1 cellular context compared by ENCODE assay signal in the genomic region with DNA sequence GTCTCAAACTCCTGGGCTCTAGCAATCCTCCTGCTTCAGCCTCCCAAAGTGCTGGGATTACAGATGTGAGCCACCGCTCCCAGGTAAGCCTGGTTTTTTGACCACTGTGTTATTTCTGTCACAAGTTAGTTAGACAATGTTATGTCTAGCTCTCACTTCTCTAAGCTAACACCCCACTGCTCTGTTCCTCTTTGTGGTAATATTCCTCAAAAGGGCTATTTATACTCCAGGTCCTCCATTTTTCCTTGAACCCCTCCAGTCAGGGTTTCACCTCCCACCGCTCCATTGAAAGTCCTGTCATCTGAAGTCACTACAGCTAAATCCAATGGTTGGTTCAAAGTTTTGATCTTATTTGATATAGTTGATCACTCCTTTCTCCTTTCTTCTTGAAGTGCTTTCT.
A peak's percentile ranks its signal among the peaks of the same experiment; 100 is the strongest.
TF ChIP-seq lines count a peak whose summit lies in the region.

No MANE protein-coding gene starts in this region.

TF ChIP-seq in GM12878, 131 proteins besides CTCF, POLR2A, EP300 and RAD21 (continued from another document):
- no peak for TF ChIP-seq NR2C2 (IDR thresholded peaks at IDR 0.05; ENCODE audit: borderline replicate concordance, control insufficient read depth, insufficient read length, low read depth)
- TF ChIP-seq YY1 (IDR thresholded peaks at IDR 0.05; ENCODE audit: low read depth, low read length): no peak
- TF ChIP-seq ZNF622 (IDR thresholded peaks at IDR 0.05): no peak
- TF ChIP-seq NR2C1 (IDR thresholded peaks at IDR 0.05): no peak
- peak; percentile 58; the same call in 1 of the 2 replicates for TF ChIP-seq SPI1 (IDR thresholded peaks at IDR 0.05; ENCODE audit: borderline replicate concordance, insufficient read depth, low read depth, low read length)
- no peak for TF ChIP-seq CEBPB (IDR thresholded peaks at IDR 0.05; ENCODE audit: borderline replicate concordance in 1 of 2, low read depth in 2 of 2, low read length in 2 of 2)
- TF ChIP-seq, protein P1, sequence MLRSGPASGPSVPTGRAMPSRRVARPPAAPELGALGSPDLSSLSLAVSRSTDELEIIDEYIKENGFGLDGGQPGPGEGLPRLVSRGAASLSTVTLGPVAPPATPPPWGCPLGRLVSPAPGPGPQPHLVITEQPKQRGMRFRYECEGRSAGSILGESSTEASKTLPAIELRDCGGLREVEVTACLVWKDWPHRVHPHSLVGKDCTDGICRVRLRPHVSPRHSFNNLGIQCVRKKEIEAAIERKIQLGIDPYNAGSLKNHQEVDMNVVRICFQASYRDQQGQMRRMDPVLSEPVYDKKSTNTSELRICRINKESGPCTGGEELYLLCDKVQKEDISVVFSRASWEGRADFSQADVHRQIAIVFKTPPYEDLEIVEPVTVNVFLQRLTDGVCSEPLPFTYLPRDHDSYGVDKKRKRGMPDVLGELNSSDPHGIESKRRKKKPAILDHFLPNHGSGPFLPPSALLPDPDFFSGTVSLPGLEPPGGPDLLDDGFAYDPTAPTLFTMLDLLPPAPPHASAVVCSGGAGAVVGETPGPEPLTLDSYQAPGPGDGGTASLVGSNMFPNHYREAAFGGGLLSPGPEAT (IDR thresholded peaks at IDR 0.05; ENCODE audit: low read depth): 0 out of 2 replicates have a peak, but pooled peaks have one; percentile 30
- no peak for TF ChIP-seq RCOR1 (conservative IDR thresholded peaks at IDR 0.05; ENCODE audit: low read depth, low read length)
- peak; percentile 59 to 68; a peak in 2 of 4 replicates for TF ChIP-seq IKZF2 (IDR thresholded peaks at IDR 0.05)
- TF ChIP-seq IKZF1 (conservative IDR thresholded peaks at IDR 0.05): peak; percentile 53
- no peak for TF ChIP-seq PAX8 (IDR thresholded peaks at IDR 0.05)
- peak; percentile 25 for TF ChIP-seq MEF2B (IDR thresholded peaks at IDR 0.05; ENCODE audit: partially characterized antibody, poor library complexity, severe bottlenecking)
- TF ChIP-seq, protein P2, sequence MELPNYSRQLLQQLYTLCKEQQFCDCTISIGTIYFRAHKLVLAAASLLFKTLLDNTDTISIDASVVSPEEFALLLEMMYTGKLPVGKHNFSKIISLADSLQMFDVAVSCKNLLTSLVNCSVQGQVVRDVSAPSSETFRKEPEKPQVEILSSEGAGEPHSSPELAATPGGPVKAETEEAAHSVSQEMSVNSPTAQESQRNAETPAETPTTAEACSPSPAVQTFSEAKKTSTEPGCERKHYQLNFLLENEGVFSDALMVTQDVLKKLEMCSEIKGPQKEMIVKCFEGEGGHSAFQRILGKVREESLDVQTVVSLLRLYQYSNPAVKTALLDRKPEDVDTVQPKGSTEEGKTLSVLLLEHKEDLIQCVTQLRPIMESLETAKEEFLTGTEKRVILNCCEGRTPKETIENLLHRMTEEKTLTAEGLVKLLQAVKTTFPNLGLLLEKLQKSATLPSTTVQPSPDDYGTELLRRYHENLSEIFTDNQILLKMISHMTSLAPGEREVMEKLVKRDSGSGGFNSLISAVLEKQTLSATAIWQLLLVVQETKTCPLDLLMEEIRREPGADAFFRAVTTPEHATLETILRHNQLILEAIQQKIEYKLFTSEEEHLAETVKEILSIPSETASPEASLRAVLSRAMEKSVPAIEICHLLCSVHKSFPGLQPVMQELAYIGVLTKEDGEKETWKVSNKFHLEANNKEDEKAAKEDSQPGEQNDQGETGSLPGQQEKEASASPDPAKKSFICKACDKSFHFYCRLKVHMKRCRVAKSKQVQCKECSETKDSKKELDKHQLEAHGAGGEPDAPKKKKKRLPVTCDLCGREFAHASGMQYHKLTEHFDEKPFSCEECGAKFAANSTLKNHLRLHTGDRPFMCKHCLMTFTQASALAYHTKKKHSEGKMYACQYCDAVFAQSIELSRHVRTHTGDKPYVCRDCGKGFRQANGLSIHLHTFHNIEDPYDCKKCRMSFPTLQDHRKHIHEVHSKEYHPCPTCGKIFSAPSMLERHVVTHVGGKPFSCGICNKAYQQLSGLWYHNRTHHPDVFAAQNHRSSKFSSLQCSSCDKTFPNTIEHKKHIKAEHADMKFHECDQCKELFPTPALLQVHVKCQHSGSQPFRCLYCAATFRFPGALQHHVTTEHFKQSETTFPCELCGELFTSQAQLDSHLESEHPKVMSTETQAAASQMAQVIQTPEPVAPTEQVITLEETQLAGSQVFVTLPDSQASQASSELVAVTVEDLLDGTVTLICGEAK (IDR thresholded peaks at IDR 0.05; ENCODE audit: borderline replicate concordance): no peak
- no peak for TF ChIP-seq TCF12 (IDR thresholded peaks at IDR 0.05; ENCODE audit: low read depth, low read length)
